11 cellular contexts compared by ENCODE assay signal in genomic region chr7:143256325-143256724, GRCh38. TPM values are rescaled to one million over a fixed set of nuclear protein-coding genes. Genes with fewer than 3 reads are reported as not detected.
DNase-seq lines count a peak whose midpoint lies in the region; ATAC-seq, FAIRE-seq and TF ChIP-seq lines count a peak whose summit lies in the region.
"Had no signal": no experiment of that assay in that cellular context is flagged by ENCODE, and none has a peak within 500 bp of the region (broad histone marks: within the 10 kb centered on the region; RNA-seq: fewer than 3 reads in every experiment).

No MANE protein-coding gene starts in this region.

- H3K4me2 ChIP-seq in K562 (ENCODE audit: insufficient read depth, low read length) = peak overlapping the region; percentile 62

- DNase-seq in GM12891 (ENCODE audit: insufficient read length, low spot score) (no peak), K562 (ENCODE audit: extremely low read depth in 1 of 4, low spot score in 3 of 4) (peak; percentile 57 to 72 (median 66)), kidney glomerular epithelial cell (lab: John Stamatoyannopoulos, UW) (no peak)
- DNase-seq: activated CD4-positive, CD25-positive, alpha-beta regulatory T cell; DMS79; islet precursor cell; NCI-H774; transverse colon had no signal

- H2AFZ ChIP-seq in K562 (ENCODE audit: low read depth, low read length) = peak overlapping the region; percentile 89

- no peaks in the 10 kb centered on the region for H4K20me1 ChIP-seq in K562 (replicated peaks; ENCODE audit: control insufficient read depth, insufficient read depth, low read length)

- peak overlapping the region; percentile 58 to 61; a peak in 3 of 4 replicates for H3K9ac ChIP-seq in K562 (ENCODE audit: insufficient read depth in 1 of 2, low read depth in 2 of 2, low read length in 2 of 2)

- peaks cover 5 to 43% of the 10 kb centered on the region in 2 experiments; a peak in 4 of 5 replicates for H3K4me1 ChIP-seq in K562 (replicated peaks in 1 of 2; ENCODE audit: control insufficient read depth in 2 of 2, insufficient read depth in 2 of 2, low read length in 2 of 2)

- no peaks in the 10 kb centered on the region for H3K9me1 ChIP-seq in K562 (ENCODE audit: control insufficient read depth, insufficient read depth, low read length)

- CTCF ChIA-PET in K562 (lab: Yijun Ruan, JAX; ENCODE audit: low intra/inter-chr PET ratio) = no interaction called here

- H3K36me3 ChIP-seq in K562 (ENCODE audit: control insufficient read depth, insufficient read depth, low read length) = no peaks in the 10 kb centered on the region
- H3K36me3 ChIP-seq: transverse colon had no signal

- intact Hi-C loops in K562 (cut with micrococcal nuclease) = no loop called here

- H3K79me2 ChIP-seq in K562 (ENCODE audit: control insufficient read depth, insufficient read depth, low read length) = no peaks in the 10 kb centered on the region

- POLR2A ChIA-PET in K562 (lab: Yijun Ruan, JAX) = interaction anchor here (0.6 to 1.7 kb wide), 5 partner anchors 8 to 401 kb away, joined by 3 to 8 read pairs (median 3); no protein-coding TSS in a partner anchor

- no peak; a peak in 2 of 4 replicates for TF ChIP-seq RAD21 in K562 (CRISPR knock-in tag; conservative IDR thresholded peaks at IDR 0.05 in 1 of 2, IDR thresholded peaks at IDR 0.05 in 1 of 2)

- 70% methylated on average over 3 of the region's 3 CpGs for WGBS in K562 (ENCODE audit: insufficient coverage, low coverage, missing lambda C conversion rate)

- TF ChIP-seq POLR2A in GM12891 (IDR thresholded peaks at IDR 0.05; ENCODE audit: low read depth, low read length) = no peak
- no peak for TF ChIP-seq POLR2A in K562 (conservative IDR thresholded peaks at IDR 0.05)

- no peak for TF ChIP-seq EP300 in K562 (IDR thresholded peaks at IDR 0.05; ENCODE audit: low read length)

- peak; percentile 82 for ATAC-seq in K562
- no peak for ATAC-seq in GM18873 (IDR thresholded peaks at IDR 0.05; ENCODE audit: low FRiP score, unreplicated experiment)
- ATAC-seq: sciatic nerve had no signal

- H3K4me3 ChIP-seq in K562 = no peak overlapping the region
- H3K4me3 ChIP-seq: transverse colon had no signal

- FAIRE-seq in GM12891 (lab: Jason Lieb, UNC) (no peak), K562 (lab: Jason Lieb, UNC) (no peak)
- FAIRE-seq: colon had no signal

- TF ChIP-seq CTCF in K562 (IDR thresholded peaks at IDR 0.05 in 2 of 3, conservative IDR thresholded peaks at IDR 0.05 in 1 of 3; ENCODE audit: insufficient read depth in 2 of 3, low read depth in 1 of 3, low read length in 3 of 3) = peak; percentile 58 to 68 (median 60)

- in situ Hi-C loops in K562 (cut with MboI) = no loop called here

- H3K27ac ChIP-seq in K562 (ENCODE audit: extremely low read depth, low read depth, low read length) = peak overlapping the region; percentile 84
- H3K27ac ChIP-seq: transverse colon had no signal

- no TSS peak for BruUV-seq in K562 (replicated peaks; lab: Mats Ljungman, UMichigan)

- 0 out of 2 replicates have a peak, but pooled peaks cover 1% of the 10 kb centered on the region for H3K9me3 ChIP-seq in K562 (replicated peaks; ENCODE audit: control insufficient read depth, insufficient read depth, low read depth, low read length)
- H3K9me3 ChIP-seq: transverse colon had no signal

- no peaks in the 10 kb centered on the region for H3K27me3 ChIP-seq in K562 (ENCODE audit: control insufficient read depth in 2 of 2, insufficient read depth in 2 of 2, low read length in 2 of 2)
- H3K27me3 ChIP-seq: transverse colon had no signal

RNA-seq across cellular contexts. Expression of gene GSTK1, which starts 6.9 kb away (rescaled TPM):
- polyA plus RNA-seq in GM12891 (2012; ENCODE audit: low read depth, missing spikeins) = 94.8 TPM
- 133 and 253 TPM in 2 replicates for total RNA-seq in K562 (2011; cell fraction: chromatin; rRNA removed; ENCODE audit: low replicate concordance)
- total RNA-seq in K562 (2011; cell fraction: nucleolus; rRNA removed) = 236 and 238 TPM in 2 replicates
- 199 TPM in 2 replicates for total RNA-seq in K562 (2011; cell fraction: nucleoplasm; rRNA removed)
- total RNA-seq in K562 (2014; rRNA removed) (233 TPM in 2 replicates), K562 (2014; rRNA removed; fragmentation: Illumina TruSeq; extraction: Trizol) (126 and 155 TPM in 2 replicates), K562 (2015; rRNA removed; fragmentation: Illumina TruSeq; extraction: Trizol) (178 and 183 TPM in 2 replicates), K562 (2021) (169 and 186 TPM in 2 replicates)
- polyA plus RNA-seq in K562 (2011; rRNA removed) (189 and 198 TPM in 2 replicates), K562 (2014; fragmentation: Illumina TruSeq; extraction: Trizol) (265 and 322 TPM in 2 replicates), K562 (2014; fragmentation: Nextera tagmentation; extraction: Ambion mirVana) (100 to 1,000 TPM; 392 to 441 TPM), K562 (2014; rRNA removed) (381 and 422 TPM in 2 replicates)
- polyA plus RNA-seq in K562 (2011; cell fraction: cytosol; rRNA removed) = 214 and 232 TPM in 2 replicates
- 383 and 452 TPM in 2 replicates for polyA plus RNA-seq in K562 (2011; cell fraction: nucleus; rRNA removed)
- polyA plus RNA-seq in K562 (2012) = 231 and 267 TPM in 2 replicates
- 86.7 and 96.7 TPM in 2 replicates for polyA minus RNA-seq in K562 (2011; rRNA and poly(A)+ RNA removed)
- polyA minus RNA-seq in K562 (2011; cell fraction: cytosol; rRNA and poly(A)+ RNA removed) = 67.2 and 68.9 TPM in 2 replicates
- 53.6 and 82.6 TPM in 2 replicates for polyA minus RNA-seq in K562 (2011; cell fraction: nucleus; rRNA and poly(A)+ RNA removed)

RNA-seq across cellular contexts. Expression of gene TMEM139, which starts 28.4 kb away (rescaled TPM):
- polyA plus RNA-seq in GM12891 (2012; ENCODE audit: low read depth, missing spikeins) = 0.13 TPM
- total RNA-seq in K562 (2011; cell fraction: chromatin; rRNA removed; ENCODE audit: low replicate concordance) = 0.39 and 0.83 TPM in 2 replicates
- total RNA-seq in K562 (2011; cell fraction: nucleolus; rRNA removed) = 0.33 and 1.1 TPM in 2 replicates
- 0.99 and 1.8 TPM in 2 replicates for total RNA-seq in K562 (2011; cell fraction: nucleoplasm; rRNA removed)
- total RNA-seq in K562 (2014; rRNA removed) (0.27 and 0.78 TPM in 2 replicates), K562 (2014; rRNA removed; fragmentation: Illumina TruSeq; extraction: Trizol) (0.87 and 1.1 TPM in 2 replicates), K562 (2015; rRNA removed; fragmentation: Illumina TruSeq; extraction: Trizol) (0.29 and 0.75 TPM in 2 replicates), K562 (2021) (0.81 and 1.5 TPM in 2 replicates)
- polyA plus RNA-seq in K562 (2011; rRNA removed) (0.20 and 0.31 TPM in 2 replicates), K562 (2014; fragmentation: Illumina TruSeq; extraction: Trizol) (1.2 and 1.8 TPM in 2 replicates), K562 (2014; fragmentation: Nextera tagmentation; extraction: Ambion mirVana) (1 to 10 TPM in 1 of 2 experiments, under 1 TPM in 1; 0.79 to 1.1 TPM), K562 (2014; rRNA removed) (0.44 and 2.0 TPM in 2 replicates)
- 0.09 and 0.16 TPM in 2 replicates for polyA plus RNA-seq in K562 (2011; cell fraction: cytosol; rRNA removed)
- 0.48 and 0.53 TPM in 2 replicates for polyA plus RNA-seq in K562 (2011; cell fraction: nucleus; rRNA removed)
- polyA plus RNA-seq in K562 (2012) = 0.91 and 1.2 TPM in 2 replicates
- 0.11 and 0.15 TPM in 2 replicates for polyA minus RNA-seq in K562 (2011; rRNA and poly(A)+ RNA removed)
- polyA minus RNA-seq in K562 (2011; cell fraction: cytosol; rRNA and poly(A)+ RNA removed) = not detected in 2 replicates
- polyA minus RNA-seq in K562 (2011; cell fraction: nucleus; rRNA and poly(A)+ RNA removed) = 0.13 and 0.56 TPM in 2 replicates

RNA-seq across cellular contexts. Expression of gene CASP2, which starts 31.8 kb away (rescaled TPM):
- 12.6 TPM for polyA plus RNA-seq in GM12891 (2012; ENCODE audit: low read depth, missing spikeins)
- total RNA-seq in K562 (2011; cell fraction: chromatin; rRNA removed; ENCODE audit: low replicate concordance) = 125 and 133 TPM in 2 replicates
- 50.5 and 53.8 TPM in 2 replicates for total RNA-seq in K562 (2011; cell fraction: nucleolus; rRNA removed)
- total RNA-seq in K562 (2011; cell fraction: nucleoplasm; rRNA removed) = 91.9 and 132 TPM in 2 replicates
- total RNA-seq in K562 (2014; rRNA removed) (21.7 and 29.5 TPM in 2 replicates), K562 (2014; rRNA removed; fragmentation: Illumina TruSeq; extraction: Trizol) (22.7 and 23.0 TPM in 2 replicates), K562 (2015; rRNA removed; fragmentation: Illumina TruSeq; extraction: Trizol) (24.1 and 25.8 TPM in 2 replicates), K562 (2021) (64.8 and 64.9 TPM in 2 replicates)
- polyA plus RNA-seq in K562 (2011; rRNA removed) (29.9 and 43.5 TPM in 2 replicates), K562 (2014; fragmentation: Illumina TruSeq; extraction: Trizol) (36.7 and 44.5 TPM in 2 replicates), K562 (2014; fragmentation: Nextera tagmentation; extraction: Ambion mirVana) (10 to 100 TPM; 20.6 to 22.3 TPM), K562 (2014; rRNA removed) (18.8 and 22.2 TPM in 2 replicates)
- 26.0 and 41.6 TPM in 2 replicates for polyA plus RNA-seq in K562 (2011; cell fraction: cytosol; rRNA removed)
- polyA plus RNA-seq in K562 (2011; cell fraction: nucleus; rRNA removed) = 72.1 and 80.4 TPM in 2 replicates
- 20.6 and 22.6 TPM in 2 replicates for polyA plus RNA-seq in K562 (2012)
- 99.3 and 105 TPM in 2 replicates for polyA minus RNA-seq in K562 (2011; rRNA and poly(A)+ RNA removed)
- polyA minus RNA-seq in K562 (2011; cell fraction: cytosol; rRNA and poly(A)+ RNA removed) = 63.1 and 80.5 TPM in 2 replicates
- 38.5 and 59.5 TPM in 2 replicates for polyA minus RNA-seq in K562 (2011; cell fraction: nucleus; rRNA and poly(A)+ RNA removed)

RNA-seq across cellular contexts. Expression of gene TAS2R40, which starts 34.5 kb away (rescaled TPM):
- polyA plus RNA-seq in GM12891 (2012; ENCODE audit: low read depth, missing spikeins) = not detected
- not detected in 2 replicates for total RNA-seq in K562 (2011; cell fraction: chromatin; rRNA removed; ENCODE audit: low replicate concordance)
- not detected in 2 replicates for total RNA-seq in K562 (2011; cell fraction: nucleolus; rRNA removed)
- not detected in 2 replicates for total RNA-seq in K562 (2011; cell fraction: nucleoplasm; rRNA removed)
- total RNA-seq in K562 (2014; rRNA removed) (not detected in 2 replicates), K562 (2014; rRNA removed; fragmentation: Illumina TruSeq; extraction: Trizol) (not detected in 2 replicates), K562 (2015; rRNA removed; fragmentation: Illumina TruSeq; extraction: Trizol) (not detected in 2 replicates), K562 (2021) (not detected in 2 replicates)
- polyA plus RNA-seq in K562 (2011; rRNA removed) (not detected in 2 replicates), K562 (2014; fragmentation: Illumina TruSeq; extraction: Trizol) (not detected in 2 replicates), K562 (2014; fragmentation: Nextera tagmentation; extraction: Ambion mirVana) (not detected), K562 (2014; rRNA removed) (not detected in 2 replicates)
- not detected in 2 replicates for polyA plus RNA-seq in K562 (2011; cell fraction: cytosol; rRNA removed)
- not detected in 2 replicates for polyA plus RNA-seq in K562 (2011; cell fraction: nucleus; rRNA removed)
- not detected in 2 replicates for polyA plus RNA-seq in K562 (2012)
- not detected in 2 replicates for polyA minus RNA-seq in K562 (2011; rRNA and poly(A)+ RNA removed)
- polyA minus RNA-seq in K562 (2011; cell fraction: cytosol; rRNA and poly(A)+ RNA removed) = not detected in 2 replicates
- not detected in 2 replicates for polyA minus RNA-seq in K562 (2011; cell fraction: nucleus; rRNA and poly(A)+ RNA removed)
- total RNA-seq: sciatic nerve, transverse colon had no signal

RNA-seq across cellular contexts. Expression of gene CLCN1, which starts 59.6 kb away (rescaled TPM):
- polyA plus RNA-seq in GM12891 (2012; ENCODE audit: low read depth, missing spikeins) = 0.10 TPM
- not detected in 2 replicates for total RNA-seq in K562 (2011; cell fraction: chromatin; rRNA removed; ENCODE audit: low replicate concordance)
- total RNA-seq in K562 (2011; cell fraction: nucleolus; rRNA removed) = not detected in 2 replicates
- not detected in 2 replicates for total RNA-seq in K562 (2011; cell fraction: nucleoplasm; rRNA removed)
- total RNA-seq in K562 (2014; rRNA removed) (not detected in 2 replicates), K562 (2014; rRNA removed; fragmentation: Illumina TruSeq; extraction: Trizol) (0.11 TPM in 1 of 2 replicates, not detected in the other), K562 (2015; rRNA removed; fragmentation: Illumina TruSeq; extraction: Trizol) (0.04 TPM in 1 of 2 replicates, not detected in the other), K562 (2021) (not detected in 2 replicates)
- polyA plus RNA-seq in K562 (2011; rRNA removed) (0.04 TPM in 1 of 2 replicates, not detected in the other), K562 (2014; fragmentation: Illumina TruSeq; extraction: Trizol) (not detected in 2 replicates), K562 (2014; fragmentation: Nextera tagmentation; extraction: Ambion mirVana) (under 1 TPM in 1 of 2 experiments, not detected in 1; 0.07 TPM), K562 (2014; rRNA removed) (0.01 and 0.09 TPM in 2 replicates)
- 0.24 TPM in 1 of 2 replicates, not detected in the other for polyA plus RNA-seq in K562 (2011; cell fraction: cytosol; rRNA removed)
- not detected in 2 replicates for polyA plus RNA-seq in K562 (2011; cell fraction: nucleus; rRNA removed)
- 0.04 and 0.32 TPM in 2 replicates for polyA plus RNA-seq in K562 (2012)
- polyA minus RNA-seq in K562 (2011; rRNA and poly(A)+ RNA removed) = not detected in 2 replicates
- polyA minus RNA-seq in K562 (2011; cell fraction: cytosol; rRNA and poly(A)+ RNA removed) = not detected in 2 replicates
- 0.13 TPM in 1 of 2 replicates, not detected in the other for polyA minus RNA-seq in K562 (2011; cell fraction: nucleus; rRNA and poly(A)+ RNA removed)
- total RNA-seq: sciatic nerve, transverse colon had no signal

Comparison
In these comparisons a context has a peak if more than half of its experiments do, and no peak if none do; other contexts are left out.
1. DNase-seq: peak in K562 (4 of 4); none in GM12891 (single experiment) and kidney glomerular epithelial cell (single experiment).